ENCODE assay signal across 22 cellular contexts in the genomic region with DNA sequence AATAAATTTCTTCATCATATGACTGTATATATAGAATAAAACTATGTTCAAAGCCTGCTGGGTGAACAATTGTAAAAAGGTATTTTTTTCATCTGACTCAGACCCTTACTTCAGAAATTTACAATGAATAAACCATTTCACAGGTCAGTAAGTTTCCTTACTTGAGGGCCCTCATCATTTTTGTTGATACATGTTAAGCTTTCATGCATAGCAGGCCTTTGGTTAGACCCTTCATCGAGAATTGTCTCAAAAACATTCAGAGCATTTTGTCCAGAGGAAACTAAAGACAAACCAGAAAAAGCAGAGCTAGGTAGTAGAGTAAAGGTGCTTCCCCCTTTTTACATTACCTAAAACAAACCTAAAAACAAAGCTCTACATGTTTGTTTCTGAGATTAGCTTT. TPM values are rescaled to one million over a fixed set of nuclear protein-coding genes. Genes with fewer than 3 reads are reported as not detected.
A peak's percentile ranks its signal among the peaks of the same experiment; 100 is the strongest.
DNase-seq lines count a peak whose midpoint lies in the region; ATAC-seq, FAIRE-seq and TF ChIP-seq lines count a peak whose summit lies in the region.
"Had no signal": no experiment of that assay in that cellular context is flagged by ENCODE, and none has a peak within 500 bp of the region (broad histone marks: within the 10 kb centered on the region; RNA-seq: fewer than 3 reads in every experiment).

No MANE protein-coding gene starts in this region.

- H2AFZ ChIP-seq in astrocyte (ENCODE audit: low read depth, low read length) = no peak overlapping the region

- H3K9ac ChIP-seq in astrocyte (ENCODE audit: low read length) = peak overlapping the region; percentile 22
- H3K9ac ChIP-seq: BLaER1 treated with 17β-estradiol and CSF1 and Interleukin-3, amounts not matched to agents 10 nM and 100 nM had no signal

- peak; percentile 28 for ATAC-seq in activated naive CD8-positive, alpha-beta T cell treated with anti-CD3 and anti-CD28 coated beads, Interleukin-2, amount 50 U/mL, for 24 hours
- peak; percentile 83 to 89 for ATAC-seq in stimulated activated naive B cell treated with anti-CD40 and anti-IgM and Interleukin-4, amounts not matched to agents 10 μg/mL and 1 μg/mL and 100 μg/mL, for 72 hours (replicated peaks)
- no peak for ATAC-seq in left lobe of liver
- ATAC-seq: heart right ventricle, right cardiac atrium, upper lobe of right lung had no signal

- no peaks in the 10 kb centered on the region for H3K27me3 Mint-ChIP-seq in activated naive CD8-positive, alpha-beta T cell treated with anti-CD3 and anti-CD28 coated beads, Interleukin-2, amount 50 U/mL, for 24 hours
- H3K27me3 Mint-ChIP-seq in activated naive CD8-positive, alpha-beta T cell treated with anti-CD3 and anti-CD28 coated beads for 36 hours = no peaks in the 10 kb centered on the region
- no peaks in the 10 kb centered on the region for H3K27me3 Mint-ChIP-seq in astrocyte (ENCODE audit: low read depth, unreplicated experiment)
- H3K27me3 Mint-ChIP-seq in stimulated activated naive B cell treated with anti-CD40 and anti-IgM and Interleukin-4, amounts not matched to agents 10 μg/mL and 1 μg/mL and 100 μg/mL, for 72 hours = no peaks in the 10 kb centered on the region
- H3K27me3 Mint-ChIP-seq: activated CD4-positive, alpha-beta memory T cell treated with anti-CD3 and anti-CD28 coated beads for 36 hours had no signal

- peak overlapping the region; percentile 46 for H3K4me2 ChIP-seq in astrocyte (ENCODE audit: low read length)
- H3K4me2 ChIP-seq: BLaER1 treated with 17β-estradiol and CSF1 and Interleukin-3, amounts not matched to agents 10 nM and 100 nM had no signal

- no peak for DNase-seq in activated naive CD8-positive, alpha-beta T cell treated with anti-CD3 and anti-CD28 coated beads, Interleukin-2, amount 50 U/mL, for 24 hours
- DNase-seq in activated naive CD8-positive, alpha-beta T cell treated with anti-CD3 and anti-CD28 coated beads for 36 hours = no peak
- DNase-seq in astrocyte (ENCODE audit: low read depth) = peak; percentile 22
- DNase-seq in iris pigment epithelial cell (ENCODE audit: low read depth) = peak; percentile 8
- no peak for DNase-seq in stimulated activated naive B cell treated with anti-CD40 and anti-IgM and Interleukin-4, amounts not matched to agents 10 μg/mL and 1 μg/mL and 100 μg/mL, for 72 hours
- no peak for DNase-seq in AG08396 (ENCODE audit: low spot score)
- no peak for DNase-seq in left lobe of liver (ENCODE audit: low spot score)
- no peak for DNase-seq in NCI-H2171 treated with DMSO at 0.1 percent for 48 hours (lab: John Stamatoyannopoulos, UW)
- DNase-seq: activated CD4-positive, alpha-beta memory T cell treated with anti-CD3 and anti-CD28 coated beads for 36 hours; activated gamma-delta T cell; amniotic stem cell; Calu3; heart right ventricle; NCI-H1417 treated with DMSO at 0.1 percent for 48 hours; NCI-H2171; nucleus accumbens; right cardiac atrium; T-helper 9 cell; upper lobe of right lung had no signal

- no peak overlapping the region for H3K4me3 Mint-ChIP-seq in activated naive CD8-positive, alpha-beta T cell treated with anti-CD3 and anti-CD28 coated beads, Interleukin-2, amount 50 U/mL, for 24 hours
- no peak overlapping the region for H3K4me3 Mint-ChIP-seq in activated naive CD8-positive, alpha-beta T cell treated with anti-CD3 and anti-CD28 coated beads for 36 hours
- H3K4me3 Mint-ChIP-seq in astrocyte (ENCODE audit: unreplicated experiment) = no peak overlapping the region
- H3K4me3 Mint-ChIP-seq in stimulated activated naive B cell treated with anti-CD40 and anti-IgM and Interleukin-4, amounts not matched to agents 10 μg/mL and 1 μg/mL and 100 μg/mL, for 72 hours = no peak overlapping the region
- H3K4me3 Mint-ChIP-seq: activated CD4-positive, alpha-beta memory T cell treated with anti-CD3 and anti-CD28 coated beads for 36 hours; WTC11 had no signal

- H3K27me3 ChIP-seq in astrocyte (ENCODE audit: insufficient read depth, low read length) = no peaks in the 10 kb centered on the region
- H3K27me3 ChIP-seq: BLaER1 treated with 17β-estradiol and CSF1 and Interleukin-3, amounts not matched to agents 10 nM and 100 nM; heart right ventricle; upper lobe of right lung had no signal

- H3K36me3 Mint-ChIP-seq in activated naive CD8-positive, alpha-beta T cell treated with anti-CD3 and anti-CD28 coated beads, Interleukin-2, amount 50 U/mL, for 24 hours (ENCODE audit: low read depth) = peaks cover 39% of the 10 kb centered on the region
- peaks cover 53% of the 10 kb centered on the region for H3K36me3 Mint-ChIP-seq in activated naive CD8-positive, alpha-beta T cell treated with anti-CD3 and anti-CD28 coated beads for 36 hours
- H3K36me3 Mint-ChIP-seq in astrocyte (ENCODE audit: low read depth, unreplicated experiment) = peaks cover 11% of the 10 kb centered on the region
- peaks cover 23 to 36% of the 10 kb centered on the region in 2 donors for H3K36me3 Mint-ChIP-seq in stimulated activated naive B cell treated with anti-CD40 and anti-IgM and Interleukin-4, amounts not matched to agents 10 μg/mL and 1 μg/mL and 100 μg/mL, for 72 hours

- peaks cover 20% of the 10 kb centered on the region for H3K4me1 ChIP-seq in astrocyte (ENCODE audit: insufficient read depth, low read length)
- H3K4me1 ChIP-seq: BLaER1 treated with 17β-estradiol and CSF1 and Interleukin-3, amounts not matched to agents 10 nM and 100 nM; heart right ventricle; upper lobe of right lung had no signal

- H3K27ac Mint-ChIP-seq in activated naive CD8-positive, alpha-beta T cell treated with anti-CD3 and anti-CD28 coated beads, Interleukin-2, amount 50 U/mL, for 24 hours = no peak overlapping the region
- no peak overlapping the region for H3K27ac Mint-ChIP-seq in activated naive CD8-positive, alpha-beta T cell treated with anti-CD3 and anti-CD28 coated beads for 36 hours
- H3K27ac Mint-ChIP-seq in astrocyte (ENCODE audit: unreplicated experiment) = peak overlapping the region; percentile 38
- H3K27ac Mint-ChIP-seq in stimulated activated naive B cell treated with anti-CD40 and anti-IgM and Interleukin-4, amounts not matched to agents 10 μg/mL and 1 μg/mL and 100 μg/mL, for 72 hours = no peak overlapping the region
- H3K27ac Mint-ChIP-seq: activated CD4-positive, alpha-beta memory T cell treated with anti-CD3 and anti-CD28 coated beads for 36 hours had no signal

- no peaks in the 10 kb centered on the region for H3K9me3 ChIP-seq in astrocyte (ENCODE audit: insufficient read depth, low read depth, low read length)
- H3K9me3 ChIP-seq: upper lobe of right lung had no signal

- no peaks in the 10 kb centered on the region for H4K20me1 ChIP-seq in astrocyte (ENCODE audit: insufficient read depth, low read length)
- H4K20me1 ChIP-seq: BLaER1 treated with 17β-estradiol and CSF1 and Interleukin-3, amounts not matched to agents 10 nM and 100 nM had no signal

- peak overlapping the region; percentile 56 for H3K27ac ChIP-seq in astrocyte (ENCODE audit: low read depth, low read length)
- H3K27ac ChIP-seq: BLaER1 treated with 17β-estradiol and CSF1 and Interleukin-3, amounts not matched to agents 10 nM and 100 nM; heart right ventricle; upper lobe of right lung had no signal

- H3K4me3 ChIP-seq in astrocyte (ENCODE audit: insufficient read depth, low read depth, low read length) = no peak overlapping the region
- H3K4me3 ChIP-seq: heart right ventricle, lung, upper lobe of right lung had no signal

- H3K9me3 Mint-ChIP-seq in activated naive CD8-positive, alpha-beta T cell treated with anti-CD3 and anti-CD28 coated beads, Interleukin-2, amount 50 U/mL, for 24 hours = peaks cover 3% of the 10 kb centered on the region
- H3K9me3 Mint-ChIP-seq in activated naive CD8-positive, alpha-beta T cell treated with anti-CD3 and anti-CD28 coated beads for 36 hours = peaks cover 11% of the 10 kb centered on the region
- peaks cover 6% of the 10 kb centered on the region for H3K9me3 Mint-ChIP-seq in astrocyte (ENCODE audit: unreplicated experiment)
- peaks cover 0 to 7% of the 10 kb centered on the region in 2 donors for H3K9me3 Mint-ChIP-seq in stimulated activated naive B cell treated with anti-CD40 and anti-IgM and Interleukin-4, amounts not matched to agents 10 μg/mL and 1 μg/mL and 100 μg/mL, for 72 hours

- H3K4me1 Mint-ChIP-seq in activated naive CD8-positive, alpha-beta T cell treated with anti-CD3 and anti-CD28 coated beads, Interleukin-2, amount 50 U/mL, for 24 hours = peaks cover 38% of the 10 kb centered on the region
- H3K4me1 Mint-ChIP-seq in activated naive CD8-positive, alpha-beta T cell treated with anti-CD3 and anti-CD28 coated beads for 36 hours = peaks cover 19% of the 10 kb centered on the region
- peaks cover 13% of the 10 kb centered on the region for H3K4me1 Mint-ChIP-seq in astrocyte (ENCODE audit: low read depth, unreplicated experiment)
- H3K4me1 Mint-ChIP-seq in stimulated activated naive B cell treated with anti-CD40 and anti-IgM and Interleukin-4, amounts not matched to agents 10 μg/mL and 1 μg/mL and 100 μg/mL, for 72 hours = peaks cover 4 to 13% of the 10 kb centered on the region in 2 donors

- no peak for FAIRE-seq in astrocyte (lab: Jason Lieb, UNC)

- no peaks in the 10 kb centered on the region for H3K36me3 ChIP-seq in astrocyte (ENCODE audit: insufficient read depth, low read length)
- H3K36me3 ChIP-seq: upper lobe of right lung had no signal

- peaks cover 19% of the 10 kb centered on the region for H3K79me2 ChIP-seq in astrocyte (ENCODE audit: insufficient read depth, low read length)

- no peak for TF ChIP-seq CTCF in astrocyte (IDR thresholded peaks at IDR 0.05; ENCODE audit: insufficient read depth, low read depth, low read length)

RNA-seq across cellular contexts. Expression of gene FNDC3A, which starts 46.2 kb away (rescaled TPM):
- 10 to 100 TPM; 23.1 to 24.1 TPM for total RNA-seq in activated naive CD8-positive, alpha-beta T cell treated with anti-CD3 and anti-CD28 coated beads for 36 hours
- total RNA-seq in astrocyte (81.2 and 82.6 TPM in 2 replicates), left lobe of liver (47.1 TPM)

Comparison
In these comparisons a context has a peak if more than half of its experiments do, and no peak if none do; other contexts are left out.
1. DNase-seq: peak in astrocyte (single experiment) and iris pigment epithelial cell (single experiment); none in activated naive CD8-positive, alpha-beta T cell treated with anti-CD3 and anti-CD28 coated beads, Interleukin-2, amount 50 U/mL, for 24 hours (single experiment), activated naive CD8-positive, alpha-beta T cell treated with anti-CD3 and anti-CD28 coated beads for 36 hours (single experiment), stimulated activated naive B cell treated with anti-CD40 and anti-IgM and Interleukin-4, amounts not matched to agents 10 μg/mL and 1 μg/mL and 100 μg/mL, for 72 hours (single experiment), AG08396 (single experiment), left lobe of liver (single experiment) and NCI-H2171 treated with DMSO at 0.1 percent for 48 hours (single experiment).